ENCODE assay signal across 26 cellular contexts in the genomic region with DNA sequence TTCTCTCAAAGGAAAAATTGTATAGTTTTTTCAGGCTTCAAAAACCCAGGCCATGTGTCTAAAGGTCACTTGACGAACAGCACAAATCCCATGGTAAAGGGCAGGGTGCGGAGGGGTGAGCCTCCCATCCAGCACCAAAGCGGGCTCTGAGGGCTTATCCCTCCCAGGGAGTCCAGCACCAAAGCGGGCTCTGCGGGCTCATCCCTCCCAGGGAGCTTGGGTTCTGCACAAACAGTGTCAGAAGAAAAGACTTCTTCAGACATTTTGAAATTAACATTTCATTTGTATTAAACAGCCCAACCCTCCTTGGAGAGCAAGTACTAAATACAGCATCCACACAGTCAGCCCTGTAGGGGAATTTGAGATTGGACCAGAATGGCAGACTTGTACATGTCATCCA. TPM values are rescaled to one million over a fixed set of nuclear protein-coding genes. Genes with fewer than 3 reads are reported as not detected.
"Had no signal": no experiment of that assay in that cellular context is flagged by ENCODE, and none has a peak within 500 bp of the region (broad histone marks: within the 10 kb centered on the region; RNA-seq: fewer than 3 reads in every experiment).

No MANE protein-coding gene starts in this region.

- H3K27me3 Mint-ChIP-seq: activated CD4-positive, alpha-beta T cell treated with anti-CD3 and anti-CD28 coated beads for 36 hours; stimulated activated naive CD8-positive, alpha-beta T cell treated with anti-CD3 and anti-CD28 coated beads, Interleukin-15, amount 100 ng/mL, for 72 hours had no signal

- H3K36me3 Mint-ChIP-seq: activated CD8-positive, alpha-beta memory T cell treated with anti-CD3 and anti-CD28 coated beads, Interleukin-2, amount 10 ng/mL, durations not matched to agents 7 days and 5 days; neural progenitor cell; WTC11 had no signal

- DNase-seq: activated CD4-positive, alpha-beta memory T cell treated with anti-CD3 and anti-CD28 coated beads, Interleukin-2, amount 10 ng/mL, durations not matched to agents 7 days and 5 days; activated CD4-positive, alpha-beta T cell treated with anti-CD3 and anti-CD28 coated beads for 36 hours; activated CD8-positive, alpha-beta memory T cell treated with anti-CD3 and anti-CD28 coated beads, Interleukin-2, amount 10 ng/mL, durations not matched to agents 7 days and 5 days; activated naive CD4-positive, alpha-beta T cell treated with anti-CD3 and anti-CD28 coated beads for 36 hours; aorta; cortex of kidney; effector CD4-positive, alpha-beta T cell; gastrocnemius medialis; heart right ventricle; left cardiac atrium; mesendoderm; stimulated activated CD4-positive, alpha-beta T cell treated with anti-CD3 and anti-CD28 coated beads, Interleukin-15, amount 100 ng/mL, for 24 hours; stimulated activated CD4-positive, alpha-beta T cell treated with anti-CD3 and anti-CD28 coated beads, Interleukin-2, amount 100 ng/mL, for 48 hours; stimulated activated naive CD8-positive, alpha-beta T cell treated with anti-CD3 and anti-CD28 coated beads, Interleukin-15, amount 100 ng/mL, for 72 hours; transverse colon had no signal

- ATAC-seq: activated CD4-positive, alpha-beta T cell treated with anti-CD3 and anti-CD28 coated beads for 36 hours; activated CD8-positive, alpha-beta memory T cell treated with anti-CD3 and anti-CD28 coated beads, Interleukin-2, amount 10 ng/mL, durations not matched to agents 7 days and 5 days; esophagus mucosa; gastrocnemius medialis; heart right ventricle; left cardiac atrium; right cardiac atrium; SK-N-SH treated with all-trans-retinoic acid at 6 μM for 48 hours; stimulated activated naive CD8-positive, alpha-beta T cell treated with anti-CD3 and anti-CD28 coated beads, Interleukin-15, amount 100 ng/mL, for 72 hours; WTC11 had no signal

- H3K27ac Mint-ChIP-seq: activated CD4-positive, alpha-beta T cell treated with anti-CD3 and anti-CD28 coated beads for 36 hours; activated naive CD4-positive, alpha-beta T cell treated with anti-CD3 and anti-CD28 coated beads for 36 hours; neural progenitor cell; WTC11 had no signal

- H3K9me3 ChIP-seq: gastrocnemius medialis, heart right ventricle, prostate gland, suprapubic skin, transverse colon had no signal

- H3K4me3 ChIP-seq: gastrocnemius medialis, heart right ventricle, neural progenitor cell, prostate gland, skin epidermis, suprapubic skin, transverse colon had no signal

- H3K27ac ChIP-seq: gastrocnemius medialis, heart right ventricle, neural progenitor cell, prostate gland, suprapubic skin, transverse colon had no signal

- H3K9me3 Mint-ChIP-seq: activated CD4-positive, alpha-beta memory T cell treated with anti-CD3 and anti-CD28 coated beads, Interleukin-2, amount 10 ng/mL, durations not matched to agents 7 days and 5 days; activated naive CD4-positive, alpha-beta T cell treated with anti-CD3 and anti-CD28 coated beads for 36 hours; central memory CD8-positive, alpha-beta T cell; stimulated activated naive CD8-positive, alpha-beta T cell treated with anti-CD3 and anti-CD28 coated beads, Interleukin-15, amount 100 ng/mL, for 72 hours; WTC11 had no signal

- H3K9ac ChIP-seq: neural progenitor cell had no signal

- H3K4me3 Mint-ChIP-seq: activated CD8-positive, alpha-beta memory T cell treated with anti-CD3 and anti-CD28 coated beads, Interleukin-2, amount 10 ng/mL, durations not matched to agents 7 days and 5 days had no signal

- H3K36me3 ChIP-seq: gastrocnemius medialis, heart right ventricle, neural progenitor cell, prostate gland, suprapubic skin, transverse colon had no signal

RNA-seq across cellular contexts. Expression of a gene that starts 57.4 kb away (rescaled TPM):
- total RNA-seq: activated CD4-positive, alpha-beta memory T cell treated with anti-CD3 and anti-CD28 coated beads, Interleukin-2, amount 10 ng/mL, durations not matched to agents 7 days and 5 days; activated CD4-positive, alpha-beta T cell treated with anti-CD3 and anti-CD28 coated beads for 36 hours; activated naive CD4-positive, alpha-beta T cell treated with anti-CD3 and anti-CD28 coated beads for 36 hours; gastrocnemius medialis; lower leg skin; osteocyte; right cardiac atrium; transverse colon had no signal
- polyA plus RNA-seq: right cardiac atrium had no signal
